In the genomic region with DNA sequence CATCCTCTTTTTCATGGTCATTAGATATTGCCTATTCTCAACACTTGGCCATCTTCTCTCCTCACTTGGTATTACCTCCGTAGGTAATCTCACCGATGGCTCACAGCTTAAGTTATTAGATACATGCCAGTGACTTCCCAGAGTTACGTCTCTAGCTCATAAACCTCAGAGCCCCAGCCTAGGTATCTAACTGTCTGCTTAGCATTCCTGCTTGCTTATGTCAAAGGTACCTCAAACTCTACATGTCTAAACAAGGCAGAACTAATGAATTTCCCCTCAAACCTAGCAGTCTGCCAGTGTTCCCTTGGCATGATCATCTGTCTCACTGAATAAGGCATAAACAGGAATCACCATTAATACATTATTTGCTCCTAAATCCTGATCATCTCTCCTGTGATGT, we compare ENCODE assay signal across 25 cellular contexts.
"Had no signal": no experiment of that assay in that cellular context is flagged by ENCODE, and none has a peak within 500 bp of the region (broad histone marks: within the 10 kb centered on the region; RNA-seq: fewer than 3 reads in every experiment).

No MANE protein-coding gene starts in this region.

- H3K4me2 ChIP-seq: neural progenitor cell had no signal

- DNase-seq: cerebellar nuclear complex; colonic mucosa; dermis blood vessel endothelial cell; endodermal cell; glutamatergic neuron; islet precursor cell; left cardiac atrium; left ventricle myocardium inferior; lower lobe of right lung; mesenchymal stem cell; midbrain; occipital lobe; psoas muscle; retina; sigmoid colon; stimulated activated CD4-positive, alpha-beta T cell treated with anti-CD3 and anti-CD28 coated beads, Interleukin-12 subunit alpha, Interleukin-12 subunit beta, amount 100 ng/mL, for 4 hours; stimulated activated naive CD4-positive, alpha-beta T cell; trophoblast cell had no signal

- H3K36me3 Mint-ChIP-seq: natural killer cell treated with Interleukin-12 subunit alpha and Interleukin-12 subunit beta and Interleukin-15 and Interleukin-18, amount 100 ng/mL, for 72 hours; neural progenitor cell had no signal

- H2AFZ ChIP-seq: neural progenitor cell, parathyroid adenoma had no signal

- ATAC-seq: gastroesophageal sphincter; left cardiac atrium; lower lobe of right lung; natural killer cell treated with Interleukin-12 subunit alpha and Interleukin-12 subunit beta and Interleukin-15 and Interleukin-18, amount 100 ng/mL, for 72 hours; psoas muscle had no signal

- H3K4me1 ChIP-seq: colonic mucosa, esophagus muscularis mucosa, gastroesophageal sphincter, lower lobe of right lung, neural progenitor cell, parathyroid adenoma, sigmoid colon had no signal

- H3K79me2 ChIP-seq: parathyroid adenoma had no signal

- H3K4me3 ChIP-seq: colonic mucosa, esophagus muscularis mucosa, gastroesophageal sphincter, left ventricle myocardium inferior, lower lobe of right lung, neural progenitor cell, psoas muscle, sigmoid colon, skin epidermis had no signal

- H3K4me3 Mint-ChIP-seq: endodermal cell; natural killer cell treated with Interleukin-12 subunit alpha and Interleukin-12 subunit beta and Interleukin-15 and Interleukin-18, amount 100 ng/mL, for 72 hours; neural progenitor cell had no signal

- H3K9me3 Mint-ChIP-seq: endodermal cell; natural killer cell treated with Interleukin-12 subunit alpha and Interleukin-12 subunit beta and Interleukin-15 and Interleukin-18, amount 100 ng/mL, for 72 hours; neural progenitor cell had no signal

- H3K27ac Mint-ChIP-seq: endodermal cell; natural killer cell treated with Interleukin-12 subunit alpha and Interleukin-12 subunit beta and Interleukin-15 and Interleukin-18, amount 100 ng/mL, for 72 hours; neural progenitor cell had no signal

- FAIRE-seq: endothelial cell of umbilical vein had no signal

- H3K36me3 ChIP-seq: colonic mucosa, esophagus muscularis mucosa, gastroesophageal sphincter, left ventricle myocardium inferior, lower lobe of right lung, neural progenitor cell, sigmoid colon had no signal

- H3K9ac ChIP-seq: neural progenitor cell, parathyroid adenoma had no signal

- H3K9me3 ChIP-seq: colonic mucosa, esophagus muscularis mucosa, gastroesophageal sphincter, left ventricle myocardium inferior, lower lobe of right lung, psoas muscle, sigmoid colon had no signal

- H3K27me3 ChIP-seq: colonic mucosa, esophagus muscularis mucosa, gastroesophageal sphincter, neural progenitor cell, sigmoid colon had no signal

- H3K27ac ChIP-seq: colonic mucosa, esophagus muscularis mucosa, gastroesophageal sphincter, left ventricle myocardium inferior, lower lobe of right lung, neural progenitor cell, parathyroid adenoma, psoas muscle, sigmoid colon, skin epidermis had no signal

- H3K4me1 Mint-ChIP-seq: endodermal cell, neural progenitor cell had no signal
